17 cellular contexts compared by ENCODE assay signal in the genomic region with DNA sequence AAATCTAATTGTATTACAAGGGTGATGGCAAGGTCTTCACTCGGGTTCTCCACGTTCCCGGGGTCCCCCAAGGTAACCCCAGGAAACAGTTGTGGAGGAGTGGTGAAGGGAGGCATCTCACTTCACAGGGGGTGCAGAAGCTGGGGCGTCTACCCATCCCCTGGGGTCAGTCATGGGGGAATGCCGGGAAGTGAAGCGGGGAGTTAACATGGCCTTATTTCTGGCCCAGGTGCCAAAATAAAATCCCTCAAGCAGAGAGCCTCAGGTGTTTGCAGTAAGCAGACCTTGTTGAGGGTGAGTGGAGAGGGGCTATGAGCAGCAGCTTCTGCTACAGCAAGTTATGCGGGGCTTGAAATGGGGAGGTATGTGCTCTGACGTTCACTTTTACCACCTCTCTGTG. TPM values are rescaled to one million over a fixed set of nuclear protein-coding genes. Genes with fewer than 3 reads are reported as not detected.
DNase-seq lines count a peak whose midpoint lies in the region; ATAC-seq and TF ChIP-seq lines count a peak whose summit lies in the region.
"Had no signal": no experiment of that assay in that cellular context is flagged by ENCODE, and none has a peak within 500 bp of the region (broad histone marks: within the 10 kb centered on the region; RNA-seq: fewer than 3 reads in every experiment).

No MANE protein-coding gene starts in this region.

- H3K27ac Mint-ChIP-seq in stimulated activated naive CD8-positive, alpha-beta T cell treated with anti-CD3 and anti-CD28 coated beads, Interleukin-15, Interleukin-2, amounts not matched to agents 100 ng/mL and 50 ng/mL, for 24 hours: peak overlapping the region; percentile 92
- peak overlapping the region; percentile 44 for H3K27ac Mint-ChIP-seq in activated T-helper 1 cell treated with anti-CD3 and anti-CD28 coated beads, Interleukin-12 subunit alpha, Interleukin-12 subunit beta, Interleukin-2, Interleukin-4 antibody, amounts not matched to agents 30 ng/mL and 10 ng/mL and 1 ng/mL, durations not matched to agents 14 hours and 24 hours and 36 hours
- no peak overlapping the region for H3K27ac Mint-ChIP-seq in endodermal cell

- H3K9me3 Mint-ChIP-seq in stimulated activated naive CD8-positive, alpha-beta T cell treated with anti-CD3 and anti-CD28 coated beads, Interleukin-15, Interleukin-2, amounts not matched to agents 100 ng/mL and 50 ng/mL, for 24 hours: no peaks in the 10 kb centered on the region
- H3K9me3 Mint-ChIP-seq in activated T-helper 1 cell treated with anti-CD3 and anti-CD28 coated beads, Interleukin-12 subunit alpha, Interleukin-12 subunit beta, Interleukin-2, Interleukin-4 antibody, amounts not matched to agents 30 ng/mL and 10 ng/mL and 1 ng/mL, durations not matched to agents 14 hours and 24 hours and 36 hours: no peaks in the 10 kb centered on the region
- no peaks in the 10 kb centered on the region for H3K9me3 Mint-ChIP-seq in endodermal cell

- H3K4me3 Mint-ChIP-seq in stimulated activated naive CD8-positive, alpha-beta T cell treated with anti-CD3 and anti-CD28 coated beads, Interleukin-15, Interleukin-2, amounts not matched to agents 100 ng/mL and 50 ng/mL, for 24 hours: no peak overlapping the region
- no peak overlapping the region for H3K4me3 Mint-ChIP-seq in activated T-helper 1 cell treated with anti-CD3 and anti-CD28 coated beads, Interleukin-12 subunit alpha, Interleukin-12 subunit beta, Interleukin-2, Interleukin-4 antibody, amounts not matched to agents 30 ng/mL and 10 ng/mL and 1 ng/mL, durations not matched to agents 14 hours and 24 hours and 36 hours
- no peak overlapping the region for H3K4me3 Mint-ChIP-seq in endodermal cell

- WGBS in endodermal cell (ENCODE audit: insufficient coverage in 1 of 2, insufficient read length in 1 of 2), 2 experiments: 90 to 100% methylated on average over 1 to 8 of the region's 8 CpGs

- TF ChIP-seq CTCF in endodermal cell (conservative IDR thresholded peaks at IDR 0.05): no peak

- peaks cover 40% of the 10 kb centered on the region for H3K4me1 Mint-ChIP-seq in stimulated activated naive CD8-positive, alpha-beta T cell treated with anti-CD3 and anti-CD28 coated beads, Interleukin-15, Interleukin-2, amounts not matched to agents 100 ng/mL and 50 ng/mL, for 24 hours (ENCODE audit: low read depth)
- peaks cover 31% of the 10 kb centered on the region for H3K4me1 Mint-ChIP-seq in activated T-helper 1 cell treated with anti-CD3 and anti-CD28 coated beads, Interleukin-12 subunit alpha, Interleukin-12 subunit beta, Interleukin-2, Interleukin-4 antibody, amounts not matched to agents 30 ng/mL and 10 ng/mL and 1 ng/mL, durations not matched to agents 14 hours and 24 hours and 36 hours (ENCODE audit: low read depth)
- H3K4me1 Mint-ChIP-seq in endodermal cell: peaks cover 18% of the 10 kb centered on the region

- H3K4me1 ChIP-seq in mucosa of rectum (ENCODE audit: control insufficient read depth in 2 of 2, insufficient read depth in 2 of 2, low read length in 2 of 2): peaks cover 27 to 45% of the 10 kb centered on the region in 2 donors
- peaks cover 4% of the 10 kb centered on the region for H3K4me1 ChIP-seq in endodermal cell (ENCODE audit: control insufficient read depth, insufficient read depth, low read length)

- H3K36me3 ChIP-seq in mucosa of rectum (ENCODE audit: control insufficient read depth in 2 of 2, insufficient read depth in 2 of 2, low read length in 2 of 2) (no peaks in the 10 kb centered on the region), endodermal cell (ENCODE audit: control insufficient read depth, insufficient read depth, low read length) (no peaks in the 10 kb centered on the region)

- no peaks in the 10 kb centered on the region for H3K36me3 Mint-ChIP-seq in stimulated activated naive CD8-positive, alpha-beta T cell treated with anti-CD3 and anti-CD28 coated beads, Interleukin-15, Interleukin-2, amounts not matched to agents 100 ng/mL and 50 ng/mL, for 24 hours (ENCODE audit: low read depth)
- H3K36me3 Mint-ChIP-seq in activated T-helper 1 cell treated with anti-CD3 and anti-CD28 coated beads, Interleukin-12 subunit alpha, Interleukin-12 subunit beta, Interleukin-2, Interleukin-4 antibody, amounts not matched to agents 30 ng/mL and 10 ng/mL and 1 ng/mL, durations not matched to agents 14 hours and 24 hours and 36 hours (ENCODE audit: low read depth): no peaks in the 10 kb centered on the region
- no peaks in the 10 kb centered on the region for H3K36me3 Mint-ChIP-seq in endodermal cell (ENCODE audit: low read depth)

- H3K9me3 ChIP-seq in mucosa of rectum (ENCODE audit: control insufficient read depth in 2 of 2, low read length in 2 of 2) (no peaks in the 10 kb centered on the region), endodermal cell (ENCODE audit: control insufficient read depth, low read length) (no peaks in the 10 kb centered on the region)
- H3K9me3 ChIP-seq: Caco-2 had no signal

- H3K27me3 ChIP-seq in mucosa of rectum (ENCODE audit: control insufficient read depth in 2 of 2, insufficient read depth in 2 of 2, low read length in 2 of 2) (no peaks in the 10 kb centered on the region), endodermal cell (ENCODE audit: control insufficient read depth, insufficient read depth, low read length, poor library complexity, severe bottlenecking) (no peaks in the 10 kb centered on the region)

- H3K27me3 Mint-ChIP-seq in stimulated activated naive CD8-positive, alpha-beta T cell treated with anti-CD3 and anti-CD28 coated beads, Interleukin-15, Interleukin-2, amounts not matched to agents 100 ng/mL and 50 ng/mL, for 24 hours: peaks cover 10% of the 10 kb centered on the region
- H3K27me3 Mint-ChIP-seq in activated T-helper 1 cell treated with anti-CD3 and anti-CD28 coated beads, Interleukin-12 subunit alpha, Interleukin-12 subunit beta, Interleukin-2, Interleukin-4 antibody, amounts not matched to agents 30 ng/mL and 10 ng/mL and 1 ng/mL, durations not matched to agents 14 hours and 24 hours and 36 hours (ENCODE audit: insufficient read depth): peaks cover under 1% of the 10 kb centered on the region
- H3K27me3 Mint-ChIP-seq in endodermal cell (ENCODE audit: insufficient read depth): no peaks in the 10 kb centered on the region

- H3K27ac ChIP-seq in mucosa of rectum (ENCODE audit: low read depth in 2 of 2, low read length in 2 of 2) (peak overlapping the region; percentile 82 to 94), endodermal cell (ENCODE audit: low read depth, low read length) (no peak overlapping the region)
- H3K27ac ChIP-seq: C4-2B had no signal

- H3K4me3 ChIP-seq in mucosa of rectum (ENCODE audit: low read length in 2 of 2) (peak overlapping the region in 1 of 2 donors; percentile 51), endodermal cell (ENCODE audit: low read length) (no peak overlapping the region)

- intact Hi-C loops in activated T-helper 1 cell treated with anti-CD3 and anti-CD28 coated beads, Interleukin-12 subunit alpha, Interleukin-12 subunit beta, Interleukin-2, Interleukin-4 antibody, amounts not matched to agents 30 ng/mL and 10 ng/mL and 1 ng/mL, durations not matched to agents 14 hours and 24 hours and 36 hours (cut with micrococcal nuclease): no loop called here

- no peak for DNase-seq in stimulated activated naive CD8-positive, alpha-beta T cell treated with anti-CD3 and anti-CD28 coated beads, Interleukin-15, Interleukin-2, amounts not matched to agents 100 U/mL and 50 U/mL, for 24 hours
- no peak for DNase-seq in activated T-helper 1 cell treated with anti-CD3 and anti-CD28 coated beads, Interleukin-12 subunit alpha, Interleukin-12 subunit beta, Interleukin-2, Interleukin-4 antibody, amounts not matched to agents 30 ng/mL and 10 ng/mL and 1 ng/mL, durations not matched to agents 14 hours and 24 hours and 36 hours (ENCODE audit: low spot score)
- DNase-seq in stimulated activated CD4-positive, alpha-beta T cell treated with anti-CD3 and anti-CD28 coated beads, Interleukin-2, amount 100 ng/mL, for 24 hours: no peak
- no peak for DNase-seq in endodermal cell
- DNase-seq: Caco-2, EL, KG1, NCI-H1436 treated with DMSO at 0.1 percent for 48 hours, NCI-H2081, NCI-H774 had no signal

- H3K9ac ChIP-seq in mucosa of rectum (ENCODE audit: low read depth in 1 of 2, low read length in 2 of 2): peak overlapping the region; percentile 0 to 74
- no peak overlapping the region for H3K9ac ChIP-seq in endodermal cell (ENCODE audit: extremely low read depth, low read length, poor library complexity, severe bottlenecking)

- ATAC-seq in stimulated activated naive CD8-positive, alpha-beta T cell treated with anti-CD3 and anti-CD28 coated beads, Interleukin-15, Interleukin-2, amounts not matched to agents 100 U/mL and 50 U/mL, for 24 hours: no peak
- no peak for ATAC-seq in HG03439 (IDR thresholded peaks at IDR 0.05; ENCODE audit: unreplicated experiment)

RNA-seq across cellular contexts. Expression of gene ATP2C2, which starts 9.0 kb away (rescaled TPM):
- not detected in 2 replicates for total RNA-seq in activated T-helper 1 cell treated with anti-CD3 and anti-CD28 coated beads, Interleukin-12 subunit alpha, Interleukin-12 subunit beta, Interleukin-2, Interleukin-4 antibody, amounts not matched to agents 30 ng/mL and 10 ng/mL and 1 ng/mL, durations not matched to agents 14 hours and 24 hours and 36 hours
- total RNA-seq in endodermal cell: 1 to 10 TPM; 2.0 to 2.6 TPM
- polyA plus RNA-seq in endodermal cell (2013, experiment 1 of 2): 0.71 TPM
- 0.87 TPM for polyA plus RNA-seq in endodermal cell (2013, experiment 2 of 2)
- total RNA-seq: A673, H4, NCI-H460 had no signal
